ENCODE assay signal across 1 cellular context in the genomic region with DNA sequence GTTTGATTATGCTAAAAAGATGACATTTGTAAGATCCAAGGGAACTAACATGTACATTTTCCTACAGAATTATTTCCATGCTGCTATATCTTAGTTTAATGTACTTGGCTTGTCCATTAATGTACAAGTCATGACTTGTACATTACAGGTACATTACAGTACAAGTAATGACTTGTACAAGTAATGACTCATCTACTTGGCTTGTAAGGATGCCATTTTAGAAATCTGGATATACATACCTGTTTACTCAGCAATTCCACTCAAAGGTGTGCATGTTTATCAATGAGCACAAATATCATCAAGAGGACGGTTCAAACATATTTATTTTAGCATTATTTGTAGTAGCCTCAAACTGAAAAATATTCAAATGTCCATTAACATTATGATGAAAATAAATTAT.
TF ChIP-seq lines count a peak whose summit lies in the region.

No MANE protein-coding gene starts in this region.

TF ChIP-seq in K562, 482 proteins besides CTCF, POLR2A, EP300 and RAD21 (continued from another document):
- TF ChIP-seq ZNF431 (CRISPR knock-in tag; IDR thresholded peaks at IDR 0.05) (no peak), TCF3 (CRISPR knock-in tag; IDR thresholded peaks at IDR 0.05) (no peak), ZNF696 (CRISPR knock-in tag; conservative IDR thresholded peaks at IDR 0.05) (no peak), GATA2 (CRISPR knock-in tag; IDR thresholded peaks at IDR 0.05) (no peak), MECOM (CRISPR knock-in tag; IDR thresholded peaks at IDR 0.05) (no peak), ZNF134 (CRISPR knock-in tag; conservative IDR thresholded peaks at IDR 0.05) (no peak), CBX2 (IDR thresholded peaks at IDR 0.05; ENCODE audit: insufficient read depth, low read length, poor library complexity, severe bottlenecking) (no peak), HNRNPH1 (optimal IDR thresholded peaks at IDR 0.05; ENCODE audit: low read depth, low read length) (no peak), RBM39 (optimal IDR thresholded peaks at IDR 0.05; ENCODE audit: low read depth, low read length) (no peak), HDAC3 (IDR thresholded peaks at IDR 0.05; ENCODE audit: borderline replicate concordance, partially characterized antibody) (no peak)
- TF ChIP-seq, protein P1, sequence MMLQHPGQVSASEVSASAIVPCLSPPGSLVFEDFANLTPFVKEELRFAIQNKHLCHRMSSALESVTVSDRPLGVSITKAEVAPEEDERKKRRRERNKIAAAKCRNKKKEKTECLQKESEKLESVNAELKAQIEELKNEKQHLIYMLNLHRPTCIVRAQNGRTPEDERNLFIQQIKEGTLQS (IDR thresholded peaks at IDR 0.05), result peak; percentile 49
- TF ChIP-seq, protein P1 (CRISPR knock-in tag; conservative IDR thresholded peaks at IDR 0.05), result no peak
- TF ChIP-seq, protein P2, sequence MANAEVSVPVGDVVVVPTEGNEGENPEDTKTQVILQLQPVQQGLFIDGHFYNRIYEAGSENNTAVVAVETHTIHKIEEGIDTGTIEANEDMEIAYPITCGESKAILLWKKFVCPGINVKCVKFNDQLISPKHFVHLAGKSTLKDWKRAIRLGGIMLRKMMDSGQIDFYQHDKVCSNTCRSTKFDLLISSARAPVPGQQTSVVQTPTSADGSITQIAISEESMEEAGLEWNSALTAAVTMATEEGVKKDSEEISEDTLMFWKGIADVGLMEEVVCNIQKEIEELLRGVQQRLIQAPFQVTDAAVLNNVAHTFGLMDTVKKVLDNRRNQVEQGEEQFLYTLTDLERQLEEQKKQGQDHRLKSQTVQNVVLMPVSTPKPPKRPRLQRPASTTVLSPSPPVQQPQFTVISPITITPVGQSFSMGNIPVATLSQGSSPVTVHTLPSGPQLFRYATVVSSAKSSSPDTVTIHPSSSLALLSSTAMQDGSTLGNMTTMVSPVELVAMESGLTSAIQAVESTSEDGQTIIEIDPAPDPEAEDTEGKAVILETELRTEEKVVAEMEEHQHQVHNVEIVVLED (CRISPR knock-in tag; IDR thresholded peaks at IDR 0.05), result no peak
- TF ChIP-seq, protein P3, sequence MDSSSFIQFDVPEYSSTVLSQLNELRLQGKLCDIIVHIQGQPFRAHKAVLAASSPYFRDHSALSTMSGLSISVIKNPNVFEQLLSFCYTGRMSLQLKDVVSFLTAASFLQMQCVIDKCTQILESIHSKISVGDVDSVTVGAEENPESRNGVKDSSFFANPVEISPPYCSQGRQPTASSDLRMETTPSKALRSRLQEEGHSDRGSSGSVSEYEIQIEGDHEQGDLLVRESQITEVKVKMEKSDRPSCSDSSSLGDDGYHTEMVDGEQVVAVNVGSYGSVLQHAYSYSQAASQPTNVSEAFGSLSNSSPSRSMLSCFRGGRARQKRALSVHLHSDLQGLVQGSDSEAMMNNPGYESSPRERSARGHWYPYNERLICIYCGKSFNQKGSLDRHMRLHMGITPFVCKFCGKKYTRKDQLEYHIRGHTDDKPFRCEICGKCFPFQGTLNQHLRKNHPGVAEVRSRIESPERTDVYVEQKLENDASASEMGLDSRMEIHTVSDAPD (CRISPR knock-in tag; IDR thresholded peaks at IDR 0.05), result no peak
